Comparison of ENCODE assay signal across 21 cellular contexts in the genomic region with DNA sequence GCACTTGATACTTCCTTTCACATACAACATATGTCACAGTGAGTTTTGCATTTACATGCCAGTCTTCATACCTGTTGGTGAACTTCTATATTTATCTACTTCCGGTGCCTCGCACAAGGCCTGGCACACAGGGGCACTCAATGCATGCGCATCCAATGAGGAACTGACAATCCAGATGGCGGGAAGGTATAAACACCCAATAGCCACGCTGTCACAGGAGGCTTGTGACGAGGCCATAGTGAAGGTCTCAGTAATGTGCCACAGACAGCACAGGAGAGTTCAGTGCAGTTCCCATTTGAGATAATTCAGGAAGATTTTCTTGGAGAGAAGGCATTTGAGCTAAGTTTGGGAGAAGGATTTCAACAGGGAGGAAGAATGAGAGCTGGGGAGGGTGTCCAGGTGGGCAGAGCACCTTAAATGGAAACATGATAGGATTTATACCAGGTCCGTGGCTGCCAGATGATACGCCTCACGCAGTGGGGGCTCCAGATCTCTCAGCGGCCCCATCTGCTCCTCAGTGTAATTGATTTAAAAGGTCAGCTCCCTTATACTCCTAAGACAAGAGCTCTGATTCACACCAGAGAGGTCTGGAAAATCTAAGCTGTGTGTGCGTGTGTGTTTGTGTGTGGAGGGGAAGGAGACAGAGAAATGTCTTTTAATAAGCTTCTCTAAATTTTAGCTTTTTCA.
A peak's percentile ranks its signal among the peaks of the same experiment; 100 is the strongest.
DNase-seq lines count a peak whose midpoint lies in the region; ATAC-seq, FAIRE-seq and TF ChIP-seq lines count a peak whose summit lies in the region.
"Had no signal": no experiment of that assay in that cellular context is flagged by ENCODE, and none has a peak within 500 bp of the region (broad histone marks: within the 10 kb centered on the region; RNA-seq: fewer than 3 reads in every experiment).

No MANE protein-coding gene starts in this region.

- no peak overlapping the region for H3K9ac ChIP-seq in endodermal cell (ENCODE audit: extremely low read depth, low read length, poor library complexity, severe bottlenecking)
- H3K9ac ChIP-seq: BLaER1 had no signal

- no peak for TF ChIP-seq POLR2A in upper lobe of left lung (IDR thresholded peaks at IDR 0.05)

- no peak overlapping the region for H3K4me3 ChIP-seq in endodermal cell (ENCODE audit: low read length)
- no peak overlapping the region for H3K4me3 ChIP-seq in upper lobe of left lung
- H3K4me3 ChIP-seq: BLaER1, SJSA1 had no signal

- H3K4me1 ChIP-seq in endodermal cell (ENCODE audit: control insufficient read depth, insufficient read depth, low read length) = peaks cover 33% of the 10 kb centered on the region
- peaks cover 9 to 11% (median 10%) of the 10 kb centered on the region in 4 donors for H3K4me1 ChIP-seq in upper lobe of left lung

- no peaks in the 10 kb centered on the region for H3K27me3 ChIP-seq in endodermal cell (ENCODE audit: control insufficient read depth, insufficient read depth, low read length, poor library complexity, severe bottlenecking)
- no peaks in the 10 kb centered on the region for H3K27me3 ChIP-seq in upper lobe of left lung
- H3K27me3 ChIP-seq: BLaER1, SJSA1 had no signal

- ATAC-seq in HG02852 (IDR thresholded peaks at IDR 0.05; ENCODE audit: unreplicated experiment) (no peak), upper lobe of left lung (ENCODE audit: low FRiP score in 2 of 2) (no peak)
- ATAC-seq: Right ventricle myocardium inferior had no signal

- no peak overlapping the region for H3K27ac ChIP-seq in endodermal cell (ENCODE audit: low read depth, low read length)
- no peak overlapping the region for H3K27ac ChIP-seq in upper lobe of left lung
- H3K27ac ChIP-seq: BLaER1, SJSA1 had no signal

- DNase-seq in D721Med (ENCODE audit: insufficient read length, low spot score) (no peak), G401 (ENCODE audit: low spot score) (peak; percentile 18), NCI-H82 (lab: John Stamatoyannopoulos, UW) (peak; percentile 97), endodermal cell (peak; percentile 18), KG1 (lab: John Stamatoyannopoulos, UW) (no peak), upper lobe of left lung (no peak)
- no peak for DNase-seq in NK-92 treated with Interleukin-12 subunit alpha and Interleukin-12 subunit beta, amount 100 ng/mL, for 24 hours (lab: John Stamatoyannopoulos, UW)
- DNase-seq: CD4-positive, alpha-beta T cell; COR-L47; GDM1; H9; MM.1S; NCI-H1048; NCI-H146; NCI-H2029; NCI-H774; OCI-M1 had no signal

- in situ Hi-C loops in G401 (cut with HindIII; ENCODE audit: low sequenced_read_pairs) = no loop called here

- peaks cover 87% of the 10 kb centered on the region for H3K4me1 Mint-ChIP-seq in endodermal cell

- no peak for TF ChIP-seq CTCF in D721Med (IDR thresholded peaks at IDR 0.05; ENCODE audit: insufficient read depth, missing control alignments)
- TF ChIP-seq CTCF in endodermal cell (conservative IDR thresholded peaks at IDR 0.05) = no peak
- TF ChIP-seq CTCF in upper lobe of left lung (IDR thresholded peaks at IDR 0.05) = no peak

- peaks cover 64% of the 10 kb centered on the region for H3K36me3 ChIP-seq in endodermal cell (ENCODE audit: control insufficient read depth, insufficient read depth, low read length)
- no peaks in the 10 kb centered on the region for H3K36me3 ChIP-seq in upper lobe of left lung
- H3K36me3 ChIP-seq: BLaER1, SJSA1 had no signal

- H3K27ac Mint-ChIP-seq in endodermal cell = peak overlapping the region; percentile 71
- H3K27ac Mint-ChIP-seq: CD4-positive, alpha-beta T cell had no signal

- WGBS in endodermal cell (ENCODE audit: insufficient coverage in 1 of 2, insufficient read length in 1 of 2), 2 experiments = 96 to 97% methylated on average over 8 to 10 of the region's 11 CpGs
- WGBS in upper lobe of left lung, 2 donors = 93 to 97% methylated on average over 11 of the region's 11 CpGs

- TF ChIP-seq EP300 in upper lobe of left lung (IDR thresholded peaks at IDR 0.05) = no peak

- no peaks in the 10 kb centered on the region for H3K27me3 Mint-ChIP-seq in endodermal cell (ENCODE audit: insufficient read depth)
- H3K27me3 Mint-ChIP-seq: CD4-positive, alpha-beta T cell had no signal

- peak; percentile 61 for FAIRE-seq in D721Med (lab: Jason Lieb, UNC)

- no peak overlapping the region for H3K4me3 Mint-ChIP-seq in endodermal cell
- H3K4me3 Mint-ChIP-seq: CD4-positive, alpha-beta T cell; H9 had no signal

- H3K36me3 Mint-ChIP-seq in endodermal cell (ENCODE audit: low read depth) = peaks cover 40% of the 10 kb centered on the region

- no peaks in the 10 kb centered on the region for H3K9me3 ChIP-seq in endodermal cell (ENCODE audit: control insufficient read depth, low read length)
- no peaks in the 10 kb centered on the region for H3K9me3 ChIP-seq in upper lobe of left lung
- H3K9me3 ChIP-seq: BLaER1, SJSA1 had no signal

- H3K9me3 Mint-ChIP-seq in endodermal cell = no peaks in the 10 kb centered on the region
- H3K9me3 Mint-ChIP-seq: CD4-positive, alpha-beta T cell; H9 had no signal

Comparison
In these comparisons a context has a peak if more than half of its experiments do, and no peak if none do; other contexts are left out.
1. DNase-seq: peak in G401 (single experiment), NCI-H82 (single experiment) and endodermal cell (single experiment); none in D721Med (single experiment), KG1 (single experiment), NK-92 treated with Interleukin-12 subunit alpha and Interleukin-12 subunit beta, amount 100 ng/mL, for 24 hours (single experiment) and upper lobe of left lung (0 of 2).